Comparison of ENCODE assay signal across 21 cellular contexts in genomic region chr4:1993169-1993516, GRCh38.
"Had no signal": no experiment of that assay in that cellular context is flagged by ENCODE, and none has a peak within 500 bp of the region (broad histone marks: within the 10 kb centered on the region; RNA-seq: fewer than 3 reads in every experiment).

No MANE protein-coding gene starts in this region.

- H3K27ac Mint-ChIP-seq: activated naive CD4-positive, alpha-beta T cell treated with anti-CD3 and anti-CD28 coated beads for 36 hours; activated naive CD8-positive, alpha-beta T cell treated with anti-CD3 and anti-CD28 coated beads, Interleukin-2, amount 10 ng/mL, durations not matched to agents 7 days and 5 days; activated T-helper 2 cell treated with anti-CD3 and anti-CD28 coated beads, Interferon-gamma antibody, Interleukin-2, Interleukin-4, amounts not matched to agents 10 μg/mL and 5 μg/mL and 100 μg/mL, durations not matched to agents 14 hours and 24 hours and 36 hours; dendritic cell treated with granulocyte-macrophage colony-stimulating factor and Interleukin-4, amounts not matched to agents 40 ng/mL and 50 ng/mL, for 4 days; memory B cell; progenitor cell of endocrine pancreas had no signal

- H3K27me3 ChIP-seq: gastrocnemius medialis, thyroid gland had no signal

- H3K27ac ChIP-seq: thyroid gland had no signal

- ATAC-seq: activated T-cell treated with anti-CD3 and anti-CD28 coated beads, Interleukin-2, amount 50 U/mL, for 4 hours had no signal

- H3K4me1 Mint-ChIP-seq: activated naive CD8-positive, alpha-beta T cell treated with anti-CD3 and anti-CD28 coated beads, Interleukin-2, amount 10 ng/mL, durations not matched to agents 7 days and 5 days; neural crest cell had no signal

- DNase-seq: activated CD4-positive, alpha-beta T cell treated with anti-CD3 and anti-CD28 coated beads for 1 hour; activated CD4-positive, alpha-beta T cell treated with anti-CD3 and anti-CD28 coated beads, Interleukin-2, amount 50 U/mL, for 1 hour; activated CD8-positive, alpha-beta memory T cell treated with anti-CD3 and anti-CD28 coated beads, Interleukin-2, amount 50 U/mL, for 4 hours; activated naive CD4-positive, alpha-beta T cell treated with anti-CD3 and anti-CD28 coated beads for 36 hours; activated naive CD8-positive, alpha-beta T cell treated with anti-CD3 and anti-CD28 coated beads, Interleukin-2, amount 10 ng/mL, durations not matched to agents 7 days and 5 days; activated T-cell treated with anti-CD3 and anti-CD28 coated beads, Interleukin-2, amount 50 U/mL, for 4 hours; amygdala; effector memory CD4-positive, alpha-beta T cell; hippocampal formation; left ventricle myocardium superior; stimulated activated CD4-positive, alpha-beta T cell treated with anti-CD3 and anti-CD28 coated beads, Interleukin-4, amount 100 ng/mL, for 24 hours; stimulated activated naive CD4-positive, alpha-beta T cell treated with Interleukin-2 at 50 U/mL for 16 hours; T-helper 9 cell; thyroid gland had no signal

- H3K4me3 Mint-ChIP-seq: activated naive CD4-positive, alpha-beta T cell treated with anti-CD3 and anti-CD28 coated beads for 36 hours; activated naive CD8-positive, alpha-beta T cell treated with anti-CD3 and anti-CD28 coated beads, Interleukin-2, amount 10 ng/mL, durations not matched to agents 7 days and 5 days; activated T-cell treated with anti-CD3 and anti-CD28 coated beads, Interleukin-2, amount 50 U/mL, for 4 hours; dendritic cell treated with granulocyte-macrophage colony-stimulating factor and Interleukin-4, amounts not matched to agents 40 ng/mL and 50 ng/mL, for 4 days; memory B cell; neural crest cell had no signal

- H3K27me3 Mint-ChIP-seq: activated naive CD8-positive, alpha-beta T cell treated with anti-CD3 and anti-CD28 coated beads, Interleukin-2, amount 10 ng/mL, durations not matched to agents 7 days and 5 days; dendritic cell treated with granulocyte-macrophage colony-stimulating factor and Interleukin-4, amounts not matched to agents 40 ng/mL and 50 ng/mL, for 4 days; memory B cell; progenitor cell of endocrine pancreas had no signal

- H3K4me3 ChIP-seq: mucosa of descending colon, thyroid gland had no signal

- H3K9me3 ChIP-seq: gastrocnemius medialis, thyroid gland had no signal
